8 cellular contexts compared by ENCODE assay signal in the genomic region with DNA sequence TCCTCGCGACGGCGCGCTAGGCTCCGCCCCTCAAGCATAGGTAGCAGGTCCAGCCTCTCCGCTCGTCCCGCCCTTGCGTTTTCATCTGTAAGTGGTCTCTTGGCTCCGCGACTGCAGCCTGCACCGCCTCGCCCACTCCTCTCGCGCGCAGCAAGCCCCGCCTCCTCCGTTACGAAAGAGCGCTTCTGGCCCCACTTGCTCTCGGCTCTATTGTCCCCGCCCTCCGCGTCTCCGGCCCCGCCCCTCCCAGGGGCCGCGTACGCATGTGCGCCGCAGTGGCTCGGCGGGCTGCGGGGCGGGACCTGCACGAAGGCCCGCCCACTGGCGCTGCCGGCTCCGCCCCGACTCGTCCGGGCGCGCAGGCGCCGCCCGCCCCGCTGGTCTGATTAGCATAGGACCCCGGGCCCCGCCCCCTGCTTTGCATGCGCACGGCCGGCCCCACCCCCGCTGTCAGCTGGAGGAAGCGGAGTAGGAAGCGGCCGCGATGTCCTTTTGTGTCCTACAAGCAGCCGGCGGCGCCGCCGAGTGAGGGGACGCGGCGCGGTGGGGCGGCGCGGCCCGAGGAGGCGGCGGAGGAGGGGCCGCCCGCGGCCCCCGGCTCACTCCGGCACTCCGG. TPM values are rescaled to one million over a fixed set of nuclear protein-coding genes. Genes with fewer than 3 reads are reported as not detected.
DNase-seq lines count a peak whose midpoint lies in the region; ATAC-seq lines count a peak whose summit lies in the region.

A gene (plus strand): TSS at position 450 of the 616 bp plus-strand sequence. CDS start 1,656 bp downstream, outside the sequence.

- H3K27me3 ChIP-seq in HAP-1 (ENCODE audit: low read depth), result no peaks in the 10 kb centered on the region
- 0 out of 2 replicates have a peak, but pooled peaks cover under 1% of the 10 kb centered on the region for H3K27me3 ChIP-seq in MG63

- ATAC-seq in natural killer cell treated with Interleukin-12 subunit alpha and Interleukin-12 subunit beta and Interleukin-15 and Interleukin-18, amount 100 ng/mL, for 72 hours, result peak; percentile 89 to 93

- H3K4me3 Mint-ChIP-seq in natural killer cell treated with Interleukin-12 subunit alpha and Interleukin-12 subunit beta and Interleukin-15 and Interleukin-18, amount 100 ng/mL, for 72 hours, result peak within 1 kb of the TSS; percentile 99

- peaks cover 23 to 31% of the 10 kb centered on the region in 2 donors for H3K4me1 Mint-ChIP-seq in natural killer cell treated with Interleukin-12 subunit alpha and Interleukin-12 subunit beta and Interleukin-15 and Interleukin-18, amount 100 ng/mL, for 72 hours (ENCODE audit: low read depth in 2 of 2)

- peaks cover 5% of the 10 kb centered on the region; the same call in 1 of the 2 replicates for H3K4me1 ChIP-seq in ES-I3 (ENCODE audit: insufficient read depth, low read length)
- peaks cover 14% of the 10 kb centered on the region; the same call in 1 of the 2 replicates for H3K4me1 ChIP-seq in HAP-1

- DNase-seq in HAP-1 (ENCODE audit: low spot score in 2 of 2) (peak; percentile 98 to 100), MG63 (peak; percentile 97), SHP77 (lab: John Stamatoyannopoulos, UW) (peak; percentile 99), fibroblast of peridontal ligament (ENCODE audit: extremely low read depth) (peak; percentile 93)
- peak; percentile 99 for DNase-seq in activated T-helper 9 cell treated with anti-CD3 and anti-CD28 coated beads, Interleukin-2, amount 50 U/mL, for 16 hours (ENCODE audit: low read depth)
- peak; percentile 100 for DNase-seq in natural killer cell treated with Interleukin-12 subunit alpha and Interleukin-12 subunit beta and Interleukin-15 and Interleukin-18, amount 100 ng/mL, for 72 hours (ENCODE audit: low spot score)
- DNase-seq in stimulated activated naive CD4-positive, alpha-beta T cell treated with Interleukin-2 at 50 U/mL for 16 hours (lab: John Stamatoyannopoulos, UW), result peak; percentile 100

- H3K9me3 Mint-ChIP-seq in natural killer cell treated with Interleukin-12 subunit alpha and Interleukin-12 subunit beta and Interleukin-15 and Interleukin-18, amount 100 ng/mL, for 72 hours, result no peaks in the 10 kb centered on the region

- H3K36me3 ChIP-seq in ES-I3 (ENCODE audit: insufficient read depth, low read length) (no peaks in the 10 kb centered on the region), HAP-1 (replicated peaks) (no peaks in the 10 kb centered on the region), MG63 (peaks cover 8% of the 10 kb centered on the region)

- H3K9me3 ChIP-seq in ES-I3 (ENCODE audit: control insufficient read depth, insufficient read depth, low read length) (no peaks in the 10 kb centered on the region), HAP-1 (no peaks in the 10 kb centered on the region), MG63 (no peaks in the 10 kb centered on the region)

- H3K4me3 ChIP-seq in HAP-1, result peak within 1 kb of the TSS; percentile 67
- peak within 1 kb of the TSS; percentile 74 for H3K4me3 ChIP-seq in MG63

- peaks cover 7 to 8% of the 10 kb centered on the region in 2 donors for H3K27me3 Mint-ChIP-seq in natural killer cell treated with Interleukin-12 subunit alpha and Interleukin-12 subunit beta and Interleukin-15 and Interleukin-18, amount 100 ng/mL, for 72 hours

- H3K9ac ChIP-seq in ES-I3 (ENCODE audit: low read depth, low read length), result peak within 1 kb of the TSS; percentile 83

- peak within 1 kb of the TSS; percentile 88 to 94 for H3K27ac Mint-ChIP-seq in natural killer cell treated with Interleukin-12 subunit alpha and Interleukin-12 subunit beta and Interleukin-15 and Interleukin-18, amount 100 ng/mL, for 72 hours

- peaks cover 5% of the 10 kb centered on the region for H3K36me3 Mint-ChIP-seq in natural killer cell treated with Interleukin-12 subunit alpha and Interleukin-12 subunit beta and Interleukin-15 and Interleukin-18, amount 100 ng/mL, for 72 hours

- in situ Hi-C loops in HAP-1 (cut with MboI; ENCODE audit: low sequenced_read_pairs), result no loop called here

RNA-seq across cellular contexts. Expression of the gene that starts here (rescaled TPM):
- 52.0 and 79.2 TPM in 2 replicates for total RNA-seq in MG63 (2014; rRNA removed; shearing (Covaris generic); ENCODE audit: low replicate concordance)
- 100 to 1,000 TPM in 1 of 2 donors, 10 to 100 TPM in 1; 67.2 to 116 TPM for total RNA-seq in natural killer cell treated with Interleukin-12 subunit alpha and Interleukin-12 subunit beta and Interleukin-15 and Interleukin-18, amount 100 ng/mL, for 72 hours

Comparison
In these comparisons a context has a peak if more than half of its experiments do, and no peak if none do; other contexts are left out.
1. Peak in every context shown above with its lines: DNase-seq, ATAC-seq and H3K4me3 ChIP-seq.